ENCODE assay signal across 8 cellular contexts in genomic region chrX:40173662-40174593, GRCh38.
DNase-seq lines count a peak whose midpoint lies in the region; ATAC-seq and TF ChIP-seq lines count a peak whose summit lies in the region.

No MANE protein-coding gene starts in this region.

- TF ChIP-seq POLR2A in lower leg skin (IDR thresholded peaks at IDR 0.05) = no peak

- peaks cover 21% of the 10 kb centered on the region for H3K4me1 Mint-ChIP-seq in activated CD8-positive, alpha-beta T cell treated with anti-CD3 and anti-CD28 coated beads for 36 hours (ENCODE audit: low read depth)

- POLR2A ChIA-PET in activated CD8-positive, alpha-beta T cell treated with anti-CD3 and anti-CD28 coated beads for 36 hours (lab: Charles Lee) = interaction anchor here (0.6 to 4.2 kb wide), 13 partner anchors 20 to 1370 kb away, joined by 3 to 32 read pairs (median 5); partner anchors contain the start of gene BCOR

- no peak overlapping the region for H2BK120ac ChIP-seq in trophoblast cell (ENCODE audit: insufficient read depth, low read length, poor library complexity)

- CTCF ChIA-PET in activated CD8-positive, alpha-beta T cell treated with anti-CD3 and anti-CD28 coated beads for 36 hours (lab: Charles Lee) = interaction anchor here (1.2 kb wide), 1 partner anchor 76 kb away, joined by 3 read pairs; no protein-coding TSS in a partner anchor

- H3K4me2 ChIP-seq in trophoblast cell (ENCODE audit: low read length) = peak overlapping the region; percentile 47

- H3K4me3 ChIP-seq in GM12864 (ENCODE audit: low read depth, low read length) (peak overlapping the region; percentile 70), trophoblast cell (ENCODE audit: low read depth, low read length) (no peak overlapping the region), lower leg skin (ENCODE audit: low read depth, poor library complexity, severe bottlenecking) (no peak overlapping the region)

- H3K9me3 Mint-ChIP-seq in activated CD8-positive, alpha-beta T cell treated with anti-CD3 and anti-CD28 coated beads for 36 hours = no peaks in the 10 kb centered on the region

- H3K27me3 Mint-ChIP-seq in activated CD8-positive, alpha-beta T cell treated with anti-CD3 and anti-CD28 coated beads for 36 hours = no peaks in the 10 kb centered on the region

- H2BK12ac ChIP-seq in trophoblast cell (ENCODE audit: low read length) = no peak overlapping the region

- ATAC-seq in activated CD8-positive, alpha-beta T cell treated with anti-CD3 and anti-CD28 coated beads for 36 hours = peak; percentile 20
- no peak for ATAC-seq in HG03025 (IDR thresholded peaks at IDR 0.05; ENCODE audit: low FRiP score, unreplicated experiment)

- H3K23ac ChIP-seq in trophoblast cell (ENCODE audit: low read length) = no peak overlapping the region

- H3K4me1 ChIP-seq in trophoblast cell (ENCODE audit: control insufficient read depth in 1 of 2, insufficient read depth in 2 of 2, low read length in 2 of 2) = peaks cover 12 to 37% of the 10 kb centered on the region in 2 experiments

- peaks cover 8% of the 10 kb centered on the region for H3K27me3 ChIP-seq in trophoblast cell (ENCODE audit: insufficient read depth, low read length)

- no peak overlapping the region for H3K18ac ChIP-seq in trophoblast cell (ENCODE audit: low read length)

- H3K27ac Mint-ChIP-seq in activated CD8-positive, alpha-beta T cell treated with anti-CD3 and anti-CD28 coated beads for 36 hours = peak overlapping the region; percentile 97

- H3K79me1 ChIP-seq in trophoblast cell (ENCODE audit: low read length) = peaks cover 18% of the 10 kb centered on the region

- H3K9me3 ChIP-seq in trophoblast cell (ENCODE audit: insufficient read depth, low read depth, low read length) = no peaks in the 10 kb centered on the region

- no peak overlapping the region for H3K4ac ChIP-seq in trophoblast cell (ENCODE audit: low read depth, low read length)

- TF ChIP-seq CTCF in GM12864 (IDR thresholded peaks at IDR 0.05; ENCODE audit: low read depth, low read length, missing control alignments) (no peak), lower leg skin (IDR thresholded peaks at IDR 0.05) (no peak)
- TF ChIP-seq CTCF in activated CD8-positive, alpha-beta T cell treated with anti-CD3 and anti-CD28 coated beads for 36 hours (IDR thresholded peaks at IDR 0.05) = no peak

- peak overlapping the region; percentile 28 for H4K91ac ChIP-seq in trophoblast cell (ENCODE audit: low read depth, low read length)

- no peak overlapping the region for H2BK5ac ChIP-seq in trophoblast cell (ENCODE audit: low read depth, low read length, poor library complexity)

- H3K9ac ChIP-seq in trophoblast cell (ENCODE audit: low read length) = no peak overlapping the region

- H3K27ac ChIP-seq in epithelial cell of prostate (peak overlapping the region; percentile 56), trophoblast cell (ENCODE audit: low read depth, low read length) (no peak overlapping the region)

- intact Hi-C loops in activated CD8-positive, alpha-beta T cell treated with anti-CD3 and anti-CD28 coated beads for 36 hours (cut with micrococcal nuclease) = loop anchor here (5.0 to 10.0 kb wide), 5 partner anchors 77 to 559 kb away; partner anchors contain the start of gene BCOR
- intact Hi-C loops in lower leg skin (cut with DNase I; ENCODE audit: low total_unique reads) = loop anchor here (5.0 kb wide), 1 partner anchor 162 kb away; no protein-coding TSS in a partner anchor

- H2AK5ac ChIP-seq in trophoblast cell (ENCODE audit: low read length) = no peak overlapping the region

- H4K12ac ChIP-seq in trophoblast cell (ENCODE audit: low read depth, low read length) = no peak overlapping the region

- no peaks in the 10 kb centered on the region for H3K79me2 ChIP-seq in trophoblast cell (ENCODE audit: control insufficient read depth, insufficient read depth, low read length, poor library complexity)

- no CpG with 5 or more reads among the region's 39 CpGs for WGBS in trophoblast cell (ENCODE audit: extremely low coverage, insufficient coverage, insufficient read length)
- WGBS in lower leg skin, 2 donors = 17 to 29% methylated on average over 25 to 39 of the region's 39 CpGs

- peak overlapping the region; percentile 85 for H3K4me3 Mint-ChIP-seq in activated CD8-positive, alpha-beta T cell treated with anti-CD3 and anti-CD28 coated beads for 36 hours

- no peak overlapping the region for H3K14ac ChIP-seq in trophoblast cell (ENCODE audit: low read length)

- H3K36me3 ChIP-seq in trophoblast cell (ENCODE audit: control insufficient read depth in 1 of 2, insufficient read depth in 2 of 2, low read length in 2 of 2) = no peaks in the 10 kb centered on the region

- H4K8ac ChIP-seq in trophoblast cell (ENCODE audit: low read depth, low read length) = no peak overlapping the region

- DNase-seq in GM12864 (ENCODE audit: low read depth) (no peak), NCI-H2029 treated with DMSO at 0.1 percent for 48 hours (lab: John Stamatoyannopoulos, UW) (peak; percentile 66), epithelial cell of prostate (ENCODE audit: low read depth, low spot score) (no peak), trophoblast cell (peak; percentile 90), lower leg skin (ENCODE audit: low spot score in 2 of 2) (no peak), amniotic stem cell (lab: John Stamatoyannopoulos, UW) (no peak)
- peak; percentile 86 for DNase-seq in activated CD8-positive, alpha-beta T cell treated with anti-CD3 and anti-CD28 coated beads for 36 hours

- H2AFZ ChIP-seq in trophoblast cell (ENCODE audit: insufficient read depth, low read length, poor library complexity) = peak overlapping the region; percentile 31

- peaks cover 9% of the 10 kb centered on the region for H3K36me3 Mint-ChIP-seq in activated CD8-positive, alpha-beta T cell treated with anti-CD3 and anti-CD28 coated beads for 36 hours (ENCODE audit: low read depth)

Comparison
In these comparisons a context has a peak if more than half of its experiments do, and no peak if none do; other contexts are left out.
1. DNase-seq: peak in NCI-H2029 treated with DMSO at 0.1 percent for 48 hours (single experiment), activated CD8-positive, alpha-beta T cell treated with anti-CD3 and anti-CD28 coated beads for 36 hours (single experiment) and trophoblast cell (2 of 2); none in GM12864 (single experiment), epithelial cell of prostate (single experiment), lower leg skin (0 of 2) and amniotic stem cell (single experiment).